27 cellular contexts compared by ENCODE assay signal in genomic region chr21:41625428-41625827, GRCh38.
"Had no signal": no experiment of that assay in that cellular context is flagged by ENCODE, and none has a peak within 500 bp of the region (broad histone marks: within the 10 kb centered on the region; RNA-seq: fewer than 3 reads in every experiment).

No MANE protein-coding gene starts in this region.

- H3K4me1 Mint-ChIP-seq: activated CD4-positive, alpha-beta T cell treated with anti-CD3 and anti-CD28 coated beads, Interleukin-2, amount 10 ng/mL, durations not matched to agents 24 days and 14 days; activated CD8-positive, alpha-beta memory T cell treated with anti-CD3 and anti-CD28 coated beads, Interleukin-2, amount 10 ng/mL, durations not matched to agents 7 days and 5 days; central memory CD8-positive, alpha-beta T cell had no signal

- H3K27ac Mint-ChIP-seq: activated CD4-positive, alpha-beta memory T cell treated with anti-CD3 and anti-CD28 coated beads for 36 hours; activated CD4-positive, alpha-beta T cell treated with anti-CD3 and anti-CD28 coated beads for 36 hours; activated CD4-positive, alpha-beta T cell treated with anti-CD3 and anti-CD28 coated beads, Interleukin-2, amount 10 ng/mL, durations not matched to agents 24 days and 14 days; activated CD8-positive, alpha-beta memory T cell treated with anti-CD3 and anti-CD28 coated beads, Interleukin-2, amount 10 ng/mL, durations not matched to agents 7 days and 5 days; activated CD8-positive, alpha-beta T cell treated with anti-CD3 and anti-CD28 coated beads, Interleukin-2, amount 10 ng/mL, durations not matched to agents 7 days and 5 days; activated naive CD8-positive, alpha-beta T cell; activated T-helper 1 cell treated with anti-CD3 and anti-CD28 coated beads, Interleukin-12 subunit alpha, Interleukin-12 subunit beta, Interleukin-2, Interleukin-4 antibody, amounts not matched to agents 30 ng/mL and 10 ng/mL and 1 ng/mL, durations not matched to agents 14 hours and 24 hours and 36 hours; effector memory CD8-positive, alpha-beta T cell had no signal

- H3K36me3 Mint-ChIP-seq: activated CD4-positive, alpha-beta memory T cell treated with anti-CD3 and anti-CD28 coated beads for 36 hours; activated CD8-positive, alpha-beta memory T cell treated with anti-CD3 and anti-CD28 coated beads, Interleukin-2, amount 10 ng/mL, durations not matched to agents 7 days and 5 days; activated naive CD8-positive, alpha-beta T cell had no signal

- H3K4me3 Mint-ChIP-seq: activated CD4-positive, alpha-beta memory T cell treated with anti-CD3 and anti-CD28 coated beads for 36 hours; activated CD4-positive, alpha-beta T cell treated with anti-CD3 and anti-CD28 coated beads for 36 hours; activated CD4-positive, alpha-beta T cell treated with anti-CD3 and anti-CD28 coated beads, Interleukin-2, amount 10 ng/mL, durations not matched to agents 24 days and 14 days; activated CD8-positive, alpha-beta memory T cell treated with anti-CD3 and anti-CD28 coated beads, Interleukin-2, amount 10 ng/mL, durations not matched to agents 7 days and 5 days; activated CD8-positive, alpha-beta T cell treated with anti-CD3 and anti-CD28 coated beads, Interleukin-2, amount 10 ng/mL, durations not matched to agents 7 days and 5 days; activated naive CD8-positive, alpha-beta T cell; activated T-helper 1 cell treated with anti-CD3 and anti-CD28 coated beads, Interleukin-12 subunit alpha, Interleukin-12 subunit beta, Interleukin-2, Interleukin-4 antibody, amounts not matched to agents 30 ng/mL and 10 ng/mL and 1 ng/mL, durations not matched to agents 14 hours and 24 hours and 36 hours; central memory CD8-positive, alpha-beta T cell; effector memory CD8-positive, alpha-beta T cell had no signal

- DNase-seq: activated CD4-positive, alpha-beta memory T cell treated with anti-CD3 and anti-CD28 coated beads for 36 hours; activated CD4-positive, alpha-beta T cell treated with anti-CD3 and anti-CD28 coated beads for 36 hours; activated CD4-positive, alpha-beta T cell treated with anti-CD3 and anti-CD28 coated beads, Interleukin-2, amount 10 ng/mL, durations not matched to agents 24 days and 14 days; activated CD4-positive, CD25-positive, alpha-beta regulatory T cell; activated CD4-positive, CD25-positive, alpha-beta regulatory T cell treated with anti-CD3 and anti-CD28 coated beads, Interleukin-2, amount 50 U/mL, for 72 hours; activated CD8-positive, alpha-beta memory T cell treated with anti-CD3 and anti-CD28 coated beads, Interleukin-2, amount 10 ng/mL, durations not matched to agents 7 days and 5 days; activated CD8-positive, alpha-beta memory T cell treated with anti-CD3 and anti-CD28 coated beads, Interleukin-2, amount 50 U/mL, for 4 hours; activated CD8-positive, alpha-beta T cell treated with anti-CD3 and anti-CD28 coated beads, Interleukin-2, amount 10 ng/mL, durations not matched to agents 7 days and 5 days; activated gamma-delta T cell; activated naive CD4-positive, alpha-beta T cell treated with anti-CD3 and anti-CD28 coated beads, Interleukin-2, amount 50 U/mL, for 16 hours; activated naive CD4-positive, alpha-beta T cell treated with Interleukin-2 at 50 U/mL for 16 hours; activated T-cell treated with anti-CD3 and anti-CD28 coated beads, Interleukin-2, amount 50 U/mL, for 1 hour; activated T-cell treated with anti-CD3 and anti-CD28 coated beads, Interleukin-2, amount 50 U/mL, for 48 hours; amniotic stem cell; anterior cingulate cortex; brain microvascular endothelial cell; cortex of kidney; dermis blood vessel endothelial cell; effector CD4-positive, alpha-beta T cell; effector memory CD8-positive, alpha-beta T cell; erythroblast; foreskin keratinocyte; gastrocnemius medialis; T-helper 2 cell had no signal

- H3K9me3 Mint-ChIP-seq: activated CD4-positive, alpha-beta memory T cell treated with anti-CD3 and anti-CD28 coated beads for 36 hours; activated CD4-positive, alpha-beta T cell treated with anti-CD3 and anti-CD28 coated beads, Interleukin-2, amount 10 ng/mL, durations not matched to agents 24 days and 14 days; activated T-helper 1 cell treated with anti-CD3 and anti-CD28 coated beads, Interleukin-12 subunit alpha, Interleukin-12 subunit beta, Interleukin-2, Interleukin-4 antibody, amounts not matched to agents 30 ng/mL and 10 ng/mL and 1 ng/mL, durations not matched to agents 14 hours and 24 hours and 36 hours; central memory CD8-positive, alpha-beta T cell; effector memory CD8-positive, alpha-beta T cell had no signal

- ATAC-seq: activated CD4-positive, alpha-beta T cell treated with anti-CD3 and anti-CD28 coated beads for 36 hours; activated CD8-positive, alpha-beta memory T cell treated with anti-CD3 and anti-CD28 coated beads, Interleukin-2, amount 10 ng/mL, durations not matched to agents 7 days and 5 days; activated CD8-positive, alpha-beta T cell treated with anti-CD3 and anti-CD28 coated beads, Interleukin-2, amount 10 ng/mL, durations not matched to agents 7 days and 5 days; effector memory CD8-positive, alpha-beta T cell; foreskin keratinocyte; gastrocnemius medialis had no signal
